Comparison of ENCODE assay signal across 28 cellular contexts in the genomic region with DNA sequence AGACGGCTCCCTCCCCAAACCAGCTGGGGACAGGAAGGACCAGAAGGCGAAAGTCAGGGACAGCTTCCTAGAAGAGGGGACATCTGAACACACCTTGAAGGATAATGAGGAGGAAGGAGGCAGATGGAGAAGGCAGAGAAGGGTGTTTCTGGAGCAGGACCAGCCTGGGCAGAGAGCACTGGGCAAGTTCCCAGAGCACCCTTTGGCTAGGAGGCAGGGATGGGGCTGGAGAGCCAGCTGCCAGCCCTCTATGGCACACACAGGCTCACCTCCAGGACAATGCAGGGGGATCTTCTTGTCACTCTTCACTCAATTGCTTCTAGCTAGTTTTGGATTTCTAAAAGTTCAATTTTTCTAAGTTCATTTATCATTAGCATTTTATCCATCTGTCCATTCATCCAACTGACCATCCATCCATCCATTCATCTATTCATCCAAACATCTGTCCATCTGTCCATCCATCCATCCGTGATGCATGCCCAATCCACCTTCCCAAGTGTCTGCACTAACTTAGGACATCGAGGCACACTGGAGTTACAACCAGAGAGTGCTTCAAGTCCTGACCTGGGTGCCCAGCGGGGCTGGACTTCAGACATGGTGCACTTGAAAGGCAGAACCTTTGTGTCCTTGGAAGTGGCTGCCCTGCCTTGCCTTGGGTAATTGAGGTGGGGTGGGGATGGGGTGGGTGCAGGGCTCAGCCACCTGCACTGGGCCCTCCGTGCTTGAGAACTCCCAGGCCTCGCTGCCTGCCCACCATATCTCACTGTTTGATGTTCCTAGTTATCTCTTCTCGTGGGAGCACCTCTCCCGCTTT. TPM values are rescaled to one million over a fixed set of nuclear protein-coding genes. Genes with fewer than 3 reads are reported as not detected.
DNase-seq lines count a peak whose midpoint lies in the region; ATAC-seq, FAIRE-seq and TF ChIP-seq lines count a peak whose summit lies in the region.
"Had no signal": no experiment of that assay in that cellular context is flagged by ENCODE, and none has a peak within 500 bp of the region (broad histone marks: within the 10 kb centered on the region; RNA-seq: fewer than 3 reads in every experiment).

No MANE protein-coding gene starts in this region.

- no peaks in the 10 kb centered on the region for H4K20me1 ChIP-seq in GM23248 (ENCODE audit: insufficient read depth)

- H3K36me3 Mint-ChIP-seq in activated naive CD4-positive, alpha-beta T cell treated with anti-CD3 and anti-CD28 coated beads, Interleukin-2, amount 10 ng/mL, durations not matched to agents 7 days and 5 days, result no peaks in the 10 kb centered on the region
- H3K36me3 Mint-ChIP-seq: IgD-negative memory B cell, T-cell had no signal

- no peaks in the 10 kb centered on the region for H3K79me2 ChIP-seq in GM23248 (ENCODE audit: insufficient read depth)

- H3K9me2 ChIP-seq in GM23248 (ENCODE audit: insufficient read depth), result no peaks in the 10 kb centered on the region

- no peak for TF ChIP-seq POLR2A in body of pancreas (IDR thresholded peaks at IDR 0.05)
- no peak for TF ChIP-seq POLR2A in spleen (IDR thresholded peaks at IDR 0.05)

- H3K4me2 ChIP-seq in GM23248 (ENCODE audit: unreplicated experiment), result no peak overlapping the region

- intact Hi-C loops in body of pancreas (cut with DNase I), result no loop called here
- intact Hi-C loops in kidney (cut with DNase I), result no loop called here
- intact Hi-C loops in spleen (cut with DNase I; ENCODE audit: low total_unique reads), result no loop called here

- no peak for ATAC-seq in body of pancreas
- ATAC-seq: foreskin keratinocyte, pancreas, T-cell had no signal

- peaks cover 2% of the 10 kb centered on the region for H3K9me3 Mint-ChIP-seq in activated naive CD4-positive, alpha-beta T cell treated with anti-CD3 and anti-CD28 coated beads, Interleukin-2, amount 10 ng/mL, durations not matched to agents 7 days and 5 days
- H3K9me3 Mint-ChIP-seq: central memory CD8-positive, alpha-beta T cell; IgD-negative memory B cell; nephron progenitor cell; T-cell had no signal

- no peaks in the 10 kb centered on the region for H3K4me1 Mint-ChIP-seq in activated naive CD4-positive, alpha-beta T cell treated with anti-CD3 and anti-CD28 coated beads, Interleukin-2, amount 10 ng/mL, durations not matched to agents 7 days and 5 days
- H3K4me1 Mint-ChIP-seq: central memory CD8-positive, alpha-beta T cell; IgD-negative memory B cell; nephron progenitor cell; T-cell had no signal

- H3K27ac ChIP-seq in body of pancreas (no peak overlapping the region), kidney (ENCODE audit: low read depth in 2 of 2, low read length in 2 of 2) (no peak overlapping the region), spleen (no peak overlapping the region), GM23248 (no peak overlapping the region)
- H3K27ac ChIP-seq: esophagus squamous epithelium, foreskin keratinocyte, heart right ventricle, pancreas, tibial nerve had no signal

- TF ChIP-seq CTCF in body of pancreas (IDR thresholded peaks at IDR 0.05) (no peak), kidney (IDR thresholded peaks at IDR 0.05; ENCODE audit: borderline replicate concordance, extremely low read depth, insufficient read depth) (no peak), spleen (IDR thresholded peaks at IDR 0.05 in 8 of 11, conservative IDR thresholded peaks at IDR 0.05 in 3 of 11) (no peak)

- no peak overlapping the region for H3K4me3 ChIP-seq in body of pancreas
- H3K4me3 ChIP-seq in kidney (ENCODE audit: low read length in 2 of 2), result no peak overlapping the region
- no peak overlapping the region for H3K4me3 ChIP-seq in spleen
- no peak overlapping the region for H3K4me3 ChIP-seq in GM23248
- H3K4me3 ChIP-seq: esophagus squamous epithelium, heart right ventricle, pancreas, tibial nerve had no signal

- no peak overlapping the region for H2AFZ ChIP-seq in GM23248

- H3K36me3 ChIP-seq in body of pancreas (replicated peaks in 1 of 2; ENCODE audit: insufficient read depth in 1 of 2, low read depth in 2 of 2) (no peaks in the 10 kb centered on the region), kidney (ENCODE audit: control insufficient read depth in 1 of 2, insufficient read depth in 2 of 2, low read length in 2 of 2) (no peaks in the 10 kb centered on the region), spleen (no peaks in the 10 kb centered on the region), GM23248 (ENCODE audit: low read depth) (no peaks in the 10 kb centered on the region)
- H3K36me3 ChIP-seq: esophagus squamous epithelium, heart right ventricle, pancreas, tibial nerve had no signal

- in situ Hi-C loops in GM23248 (cut with MboI), result no loop called here

- no peak for FAIRE-seq in kidney (lab: Jason Lieb, UNC)
- FAIRE-seq: endometrium, GM19239, pancreas had no signal

- H3K27me3 Mint-ChIP-seq in activated naive CD4-positive, alpha-beta T cell treated with anti-CD3 and anti-CD28 coated beads, Interleukin-2, amount 10 ng/mL, durations not matched to agents 7 days and 5 days, result peaks cover 3% of the 10 kb centered on the region

- H3K9me3 ChIP-seq in body of pancreas (no peaks in the 10 kb centered on the region), kidney (ENCODE audit: control insufficient read depth in 1 of 2, low read length in 2 of 2) (peaks cover 0 to 8% of the 10 kb centered on the region in 2 donors), spleen (peaks cover 0 to 5% (median 0%) of the 10 kb centered on the region in 8 donors), GM23248 (ENCODE audit: low read depth) (no peaks in the 10 kb centered on the region)
- H3K9me3 ChIP-seq: esophagus squamous epithelium, heart right ventricle, pancreas had no signal

- H3K27me3 ChIP-seq in body of pancreas (no peaks in the 10 kb centered on the region), spleen (replicated peaks in 1 of 7) (peaks cover 0 to 35% (median 0%) of the 10 kb centered on the region in 7 donors), GM23248 (replicated peaks; ENCODE audit: insufficient read depth) (peaks cover 22% of the 10 kb centered on the region)
- H3K27me3 ChIP-seq: pancreas had no signal

- H3K9ac ChIP-seq in kidney (ENCODE audit: low read length in 2 of 2) (no peak overlapping the region), GM23248 (no peak overlapping the region)

- CTCF ChIA-PET in activated naive CD4-positive, alpha-beta T cell treated with anti-CD3 and anti-CD28 coated beads, Interleukin-2, amount 10 ng/mL, durations not matched to agents 7 days and 5 days (lab: Charles Lee), result no interaction called here

- no peak overlapping the region for H3K27ac Mint-ChIP-seq in activated naive CD4-positive, alpha-beta T cell treated with anti-CD3 and anti-CD28 coated beads, Interleukin-2, amount 10 ng/mL, durations not matched to agents 7 days and 5 days
- H3K27ac Mint-ChIP-seq: HFFc6, IgD-negative memory B cell, nephron progenitor cell, T-cell had no signal

- peak; percentile 17 for DNase-seq in activated naive CD4-positive, alpha-beta T cell treated with anti-CD3 and anti-CD28 coated beads, Interleukin-2, amount 10 ng/mL, durations not matched to agents 7 days and 5 days
- no peak for DNase-seq in activated naive CD4-positive, alpha-beta T cell (lab: John Stamatoyannopoulos, UW)
- DNase-seq in body of pancreas (peak in 3 of 4 donors; percentile 0 to 1 (median 0)), kidney (peak; percentile 48), spleen (peak; percentile 39), retina (no peak), GM23248 (no peak)
- no peak for DNase-seq in activated CD4-positive, CD25-positive, alpha-beta regulatory T cell treated with anti-CD3 and anti-CD28 coated beads, Interleukin-2, amount 50 U/mL, for 72 hours
- DNase-seq: activated gamma-delta T cell; DMS 273 treated with DMSO at 0.1 percent for 48 hours; esophagus squamous epithelium; foreskin keratinocyte; GOT3; heart right ventricle; HFFc6; mammary epithelial cell; NCI-H446; NCI-H774; nephron progenitor cell; stimulated activated CD4-positive, alpha-beta T cell treated with anti-CD3 and anti-CD28 coated beads, Interleukin-12 subunit alpha, Interleukin-12 subunit beta, amount 100 ng/mL, for 4 hours; stimulated activated CD4-positive, alpha-beta T cell treated with anti-CD3 and anti-CD28 coated beads, Interleukin-2, amount 100 ng/mL, for 48 hours; T-cell had no signal

- H3F3A ChIP-seq in GM23248 (ENCODE audit: insufficient read depth), result no peaks in the 10 kb centered on the region

- H3K4me1 ChIP-seq in body of pancreas (peaks cover 12% of the 10 kb centered on the region), kidney (ENCODE audit: control insufficient read depth in 1 of 2, insufficient read depth in 1 of 2, low read depth in 1 of 2, low read length in 2 of 2) (no peaks in the 10 kb centered on the region), spleen (no peaks in the 10 kb centered on the region), GM23248 (ENCODE audit: insufficient read depth) (no peaks in the 10 kb centered on the region)
- H3K4me1 ChIP-seq: esophagus squamous epithelium, foreskin keratinocyte, heart right ventricle, pancreas, tibial nerve had no signal

- WGBS in body of pancreas, 2 donors, result 74 to 80% methylated on average over 9 of the region's 9 CpGs
- WGBS in spleen, 5 donors, result 69 to 83% (median 75%) methylated on average over 9 of the region's 9 CpGs
- 47 to 49% methylated on average over 9 of the region's 9 CpGs for WGBS in GM23248 (ENCODE audit: low coverage in 1 of 2, low lambda C conversion rate in 2 of 2, missing lambda C conversion rate in 2 of 2), 2 experiments

- no peak overlapping the region for H3K4me3 Mint-ChIP-seq in activated naive CD4-positive, alpha-beta T cell treated with anti-CD3 and anti-CD28 coated beads, Interleukin-2, amount 10 ng/mL, durations not matched to agents 7 days and 5 days
- H3K4me3 Mint-ChIP-seq: central memory CD8-positive, alpha-beta T cell; HFFc6; nephron progenitor cell; T-cell had no signal

RNA-seq across cellular contexts. Expression of a gene that starts 42.5 kb away (rescaled TPM):
- total RNA-seq in body of pancreas (1 to 10 TPM; 3.6 to 7.9 TPM), kidney (3.7 TPM), spleen (1 to 10 TPM in 2 of 7 donors, under 1 TPM in 5; 0.29 to 1.4 (median 0.68) TPM)
- polyA plus RNA-seq in kidney (ENCODE audit: insufficient read depth, low read depth, low replicate concordance) (0.49 TPM), spleen (1 to 10 TPM in 1 of 3 donors, under 1 TPM in 2; 0.26 to 1.5 (median 0.58) TPM), GM23248 (2016; fragmentation: Nextera tagmentation; extraction: Ambion mirVana) (0.19 and 0.49 TPM in 2 replicates)
- total RNA-seq in GM23248 (2014; rRNA removed; shearing (Covaris generic)), result 3.4 and 5.6 TPM in 2 replicates
- total RNA-seq: foreskin keratinocyte had no signal
- polyA plus RNA-seq: foreskin keratinocyte, IgD-negative memory B cell had no signal

Comparison
In these comparisons a context has a peak if more than half of its experiments do, and no peak if none do; other contexts are left out.
1. DNase-seq: peak in activated naive CD4-positive, alpha-beta T cell treated with anti-CD3 and anti-CD28 coated beads, Interleukin-2, amount 10 ng/mL, durations not matched to agents 7 days and 5 days (single experiment), body of pancreas (3 of 4), kidney (single experiment) and spleen (single experiment); none in activated naive CD4-positive, alpha-beta T cell (0 of 4), retina (single experiment), GM23248 (single experiment) and activated CD4-positive, CD25-positive, alpha-beta regulatory T cell treated with anti-CD3 and anti-CD28 coated beads, Interleukin-2, amount 50 U/mL, for 72 hours (single experiment).